ENCODE assay signal across 17 cellular contexts in genomic region chr18:79756826-79757225, GRCh38. TPM values are rescaled to one million over a fixed set of nuclear protein-coding genes. Genes with fewer than 3 reads are reported as not detected.
A peak's percentile ranks its signal among the peaks of the same experiment; 100 is the strongest.
DNase-seq lines count a peak whose midpoint lies in the region; ATAC-seq, FAIRE-seq and TF ChIP-seq lines count a peak whose summit lies in the region.
"Had no signal": no experiment of that assay in that cellular context is flagged by ENCODE, and none has a peak within 500 bp of the region (broad histone marks: within the 10 kb centered on the region; RNA-seq: fewer than 3 reads in every experiment).

No MANE protein-coding gene starts in this region.

- WGBS in GM12878 (ENCODE audit: insufficient coverage, insufficient replicate concordance, low lambda C conversion rate, missing lambda C conversion rate): 94% methylated on average over 11 of the region's 11 CpGs
- 95 to 97% methylated on average over 8 to 11 of the region's 11 CpGs for WGBS in transverse colon (ENCODE audit: low coverage in 1 of 2), 2 donors

- no peak for FAIRE-seq in GM12878 (lab: Jason Lieb, UNC)
- FAIRE-seq: A549, GM18507 had no signal

- H3K4me3 ChIP-seq in RWPE2 (ENCODE audit: severe bottlenecking): no peak overlapping the region
- H3K4me3 ChIP-seq in GM12878: no peak overlapping the region
- no peak overlapping the region for H3K4me3 ChIP-seq in osteoblast (ENCODE audit: insufficient read depth, low read length)
- no peak overlapping the region for H3K4me3 ChIP-seq in transverse colon
- H3K4me3 ChIP-seq: A549, GM23338 had no signal

- TF ChIP-seq RAD21 in GM12878 (IDR thresholded peaks at IDR 0.05; ENCODE audit: insufficient read depth, low read depth, low read length): no peak

- TF ChIP-seq CTCF in RWPE2 (IDR thresholded peaks at IDR 0.05; ENCODE audit: poor library complexity, severe bottlenecking) (no peak), GM12878 (IDR thresholded peaks at IDR 0.05 in 2 of 3, conservative IDR thresholded peaks at IDR 0.05 in 1 of 3; ENCODE audit: control insufficient read depth in 2 of 3, extremely low read depth in 1 of 3, insufficient read depth in 1 of 3, low read depth in 3 of 3, low read length in 3 of 3) (no peak), osteoblast (IDR thresholded peaks at IDR 0.05; ENCODE audit: extremely low read depth, low read depth, low read length) (no peak), transverse colon (IDR thresholded peaks at IDR 0.05) (no peak)
- TF ChIP-seq CTCF in CD4-positive, alpha-beta T cell (IDR thresholded peaks at IDR 0.05): no peak

- intact Hi-C loops in GM12878 (cut with micrococcal nuclease; ENCODE audit: unreplicated experiment): no loop called here
- intact Hi-C loops in transverse colon (cut with DNase I; ENCODE audit: low total_unique reads): no loop called here
- intact Hi-C loops in CD4-positive, alpha-beta T cell (cut with DNase I, micrococcal nuclease): no loop called here

- H3K9me3 ChIP-seq in RWPE2 (ENCODE audit: severe bottlenecking) (no peaks in the 10 kb centered on the region), GM12878 (replicated peaks; ENCODE audit: control insufficient read depth, insufficient read depth, low read length) (no peaks in the 10 kb centered on the region), osteoblast (ENCODE audit: low read depth, low read length) (no peaks in the 10 kb centered on the region), transverse colon (no peaks in the 10 kb centered on the region)
- H3K9me3 ChIP-seq in CD4-positive, alpha-beta T cell (ENCODE audit: control insufficient read depth, low read length): peaks cover 20% of the 10 kb centered on the region
- H3K9me3 ChIP-seq: A549, BE2C, Caco-2 had no signal

- H3K27me3 Mint-ChIP-seq in CD4-positive, alpha-beta T cell: no peaks in the 10 kb centered on the region
- no peaks in the 10 kb centered on the region for H3K27me3 Mint-ChIP-seq in activated CD8-positive, alpha-beta memory T cell treated with anti-CD3 and anti-CD28 coated beads, Interleukin-2, amount 10 ng/mL, durations not matched to agents 7 days and 5 days

- no peak overlapping the region for H3K27ac Mint-ChIP-seq in CD4-positive, alpha-beta T cell
- H3K27ac Mint-ChIP-seq in activated CD8-positive, alpha-beta memory T cell treated with anti-CD3 and anti-CD28 coated beads, Interleukin-2, amount 10 ng/mL, durations not matched to agents 7 days and 5 days: no peak overlapping the region
- H3K27ac Mint-ChIP-seq: CD8-positive, alpha-beta T cell; GM23338 had no signal

- H3K9me3 Mint-ChIP-seq in CD4-positive, alpha-beta T cell: peaks cover 24% of the 10 kb centered on the region
- peaks cover 2% of the 10 kb centered on the region for H3K9me3 Mint-ChIP-seq in activated CD8-positive, alpha-beta memory T cell treated with anti-CD3 and anti-CD28 coated beads, Interleukin-2, amount 10 ng/mL, durations not matched to agents 7 days and 5 days (ENCODE audit: low read depth)

- no peak overlapping the region for H3K4me3 Mint-ChIP-seq in CD4-positive, alpha-beta T cell
- H3K4me3 Mint-ChIP-seq in activated CD8-positive, alpha-beta memory T cell treated with anti-CD3 and anti-CD28 coated beads, Interleukin-2, amount 10 ng/mL, durations not matched to agents 7 days and 5 days: no peak overlapping the region
- H3K4me3 Mint-ChIP-seq: CD8-positive, alpha-beta T cell; GM23338 had no signal

- ATAC-seq in RWPE2 (ENCODE audit: low read depth) (no peak), GM12878 (no peak), HG03432 (IDR thresholded peaks at IDR 0.05; ENCODE audit: unreplicated experiment) (no peak)
- no peak for ATAC-seq in CD4-positive, alpha-beta T cell (ENCODE audit: poor library complexity)
- no peak for ATAC-seq in activated CD8-positive, alpha-beta memory T cell treated with anti-CD3 and anti-CD28 coated beads, Interleukin-2, amount 10 ng/mL, durations not matched to agents 7 days and 5 days
- ATAC-seq: A549; CD8-positive, alpha-beta T cell; GM23338 had no signal

- SMC1A ChIA-PET in GM12878 (lab: Charles Lee; ENCODE audit: uncharacterized antibody, unreplicated experiment): interaction anchor here (0.6 kb wide), 1 partner anchor 278 kb away, joined by 3 read pairs; the partner anchor contains the start of gene RBFA

- H3K27ac ChIP-seq in RWPE2 (ENCODE audit: poor library complexity, severe bottlenecking): no peak overlapping the region
- H3K27ac ChIP-seq in GM12878 (ENCODE audit: control insufficient read depth, insufficient read depth): no peak overlapping the region
- no peak overlapping the region for H3K27ac ChIP-seq in osteoblast (ENCODE audit: low read depth, low read length)
- H3K27ac ChIP-seq in transverse colon: no peak overlapping the region
- H3K27ac ChIP-seq in CD4-positive, alpha-beta T cell (ENCODE audit: low read depth, low read length): no peak overlapping the region
- H3K27ac ChIP-seq: A549, C4-2B had no signal

- in situ Hi-C loops in GM12878 (cut with MboI): no loop called here
- in situ Hi-C loops in transverse colon (cut with MboI; ENCODE audit: low pct_ligation_motif_present in 1 of 4, low pct_unique_long_range_greater_than_20kb in 1 of 4, low sequenced_read_pairs in 3 of 4): no loop called here

- H4K20me1 ChIP-seq in GM12878 (ENCODE audit: control insufficient read depth, insufficient read depth): no peaks in the 10 kb centered on the region
- H4K20me1 ChIP-seq in osteoblast (ENCODE audit: insufficient read depth, low read length): peaks cover 4% of the 10 kb centered on the region

- H3K36me3 Mint-ChIP-seq in CD4-positive, alpha-beta T cell (ENCODE audit: low read depth): peaks cover 72% of the 10 kb centered on the region
- peaks cover 53% of the 10 kb centered on the region for H3K36me3 Mint-ChIP-seq in activated CD8-positive, alpha-beta memory T cell treated with anti-CD3 and anti-CD28 coated beads, Interleukin-2, amount 10 ng/mL, durations not matched to agents 7 days and 5 days

- CTCF ChIA-PET in GM12878 (lab: Yijun Ruan, JAX): no interaction called here
- CTCF ChIA-PET in CD4-positive, alpha-beta T cell (lab: Charles Lee): no interaction called here
- CTCF ChIA-PET in activated CD8-positive, alpha-beta memory T cell treated with anti-CD3 and anti-CD28 coated beads, Interleukin-2, amount 10 ng/mL, durations not matched to agents 7 days and 5 days (lab: Charles Lee): no interaction called here

- H3K27me3 ChIP-seq in RWPE2 (ENCODE audit: insufficient read depth, poor library complexity, severe bottlenecking) (no peaks in the 10 kb centered on the region), GM12878 (replicated peaks in 1 of 2; ENCODE audit: control insufficient read depth in 2 of 2, insufficient read depth in 2 of 2, low read length in 1 of 2) (no peaks in the 10 kb centered on the region), osteoblast (ENCODE audit: insufficient read depth, low read length) (no peaks in the 10 kb centered on the region), transverse colon (no peaks in the 10 kb centered on the region)
- H3K27me3 ChIP-seq in CD4-positive, alpha-beta T cell (ENCODE audit: control insufficient read depth, insufficient read depth, low read length): no peaks in the 10 kb centered on the region
- H3K27me3 ChIP-seq: BE2C had no signal

- H3K36me3 ChIP-seq in RWPE2 (ENCODE audit: low read depth) (peaks cover 15% of the 10 kb centered on the region), GM12878 (ENCODE audit: control insufficient read depth in 2 of 2, insufficient read depth in 2 of 2, low read length in 1 of 2) (peaks cover 10 to 12% of the 10 kb centered on the region in 2 experiments), osteoblast (ENCODE audit: insufficient read depth, low read length) (peaks cover 15% of the 10 kb centered on the region), transverse colon (peaks cover 0 to 19% (median 9%) of the 10 kb centered on the region in 4 donors)
- H3K36me3 ChIP-seq: BE2C had no signal

- DNase-seq in RWPE2 (ENCODE audit: low spot score): peak; percentile 16
- no peak for DNase-seq in GM12878 (ENCODE audit: low read depth, low spot score)
- DNase-seq in osteoblast (ENCODE audit: insufficient read length, low spot score, missing footprints): peak; percentile 47
- peak; percentile 3 for DNase-seq in transverse colon
- no peak for DNase-seq in CD4-positive, alpha-beta T cell
- DNase-seq in activated CD8-positive, alpha-beta memory T cell treated with anti-CD3 and anti-CD28 coated beads, Interleukin-2, amount 10 ng/mL, durations not matched to agents 7 days and 5 days: no peak
- DNase-seq: BE2C; Caco-2; CD8-positive, alpha-beta T cell; DMS 273 treated with DMSO at 0.1 percent for 48 hours; IMR-90 had no signal

- POLR2A ChIA-PET in GM12878 (lab: Charles Lee): no interaction called here
- POLR2A ChIA-PET in CD4-positive, alpha-beta T cell (lab: Charles Lee): no interaction called here

- H3K4me2 ChIP-seq in GM12878 (ENCODE audit: control insufficient read depth, insufficient read depth): no peak overlapping the region
- no peak overlapping the region for H3K4me2 ChIP-seq in osteoblast (ENCODE audit: insufficient read depth, low read length)
- H3K4me2 ChIP-seq: A549, GM23338 had no signal

- H2AFZ ChIP-seq in GM12878 (ENCODE audit: control insufficient read depth, low read depth, low read length) (no peak overlapping the region), osteoblast (ENCODE audit: low read length) (no peak overlapping the region)
- H2AFZ ChIP-seq: GM23338 had no signal

- H3K4me1 ChIP-seq in RWPE2 (ENCODE audit: insufficient read depth, poor library complexity, severe bottlenecking) (no peaks in the 10 kb centered on the region), GM12878 (ENCODE audit: control insufficient read depth, insufficient read depth, low read length) (no peaks in the 10 kb centered on the region), osteoblast (ENCODE audit: insufficient read depth, low read length) (no peaks in the 10 kb centered on the region), transverse colon (peaks cover 0 to 2% (median 0%) of the 10 kb centered on the region in 4 donors)
- H3K4me1 ChIP-seq: A549, BE2C, Caco-2 had no signal

- TF ChIP-seq EP300 in GM12878 (IDR thresholded peaks at IDR 0.05; ENCODE audit: borderline replicate concordance in 1 of 2, control insufficient read depth in 1 of 2, low read depth in 2 of 2, low read length in 2 of 2): no peak
- TF ChIP-seq EP300 in transverse colon (IDR thresholded peaks at IDR 0.05; ENCODE audit: low read depth): no peak

- no peak overlapping the region for H3K9ac ChIP-seq in GM12878 (ENCODE audit: control insufficient read depth, insufficient read depth, low read length)

- no TSS peak for BruUV-seq in GM12878 (replicated peaks; lab: Mats Ljungman, UMichigan)

- RAD21 ChIA-PET in GM12878 (lab: Charles Lee; ENCODE audit: unreplicated experiment): no interaction called here

- no peak for TF ChIP-seq POLR2A in GM12878 (IDR thresholded peaks at IDR 0.05; ENCODE audit: low read depth, low read length)
- no peak for TF ChIP-seq POLR2A in transverse colon (IDR thresholded peaks at IDR 0.05)

- H3K4me1 Mint-ChIP-seq in CD4-positive, alpha-beta T cell (ENCODE audit: low read depth): no peaks in the 10 kb centered on the region
- no peaks in the 10 kb centered on the region for H3K4me1 Mint-ChIP-seq in activated CD8-positive, alpha-beta memory T cell treated with anti-CD3 and anti-CD28 coated beads, Interleukin-2, amount 10 ng/mL, durations not matched to agents 7 days and 5 days
- H3K4me1 Mint-ChIP-seq: GM23338 had no signal

- H3K79me2 ChIP-seq in GM12878 (ENCODE audit: control insufficient read depth, insufficient read depth, low read length) (no peaks in the 10 kb centered on the region), osteoblast (ENCODE audit: insufficient read depth, low read length) (no peaks in the 10 kb centered on the region)

RNA-seq across cellular contexts. Expression of gene KCNG2, which starts 40.9 kb away (rescaled TPM):
- not detected in 2 replicates for total RNA-seq in GM12878 (2013; cell fraction: nucleolus; rRNA removed)
- total RNA-seq in GM12878 (2014; rRNA removed) (0.23 TPM in 1 of 2 replicates, not detected in the other), GM12878 (2014; rRNA removed; fragmentation: Illumina TruSeq; extraction: Trizol) (not detected in 2 replicates), GM12878 (2021) (not detected in 2 replicates), osteoblast (not detected in 2 replicates), transverse colon (1 to 10 TPM in 1 of 4 donors, under 1 TPM in 1, not detected in 2; 0.41 to 6.7 TPM)
- not detected for polyA plus RNA-seq in GM12878 (2011; ENCODE audit: low read depth)
- polyA plus RNA-seq in GM12878 (2011; rRNA removed) (not detected in 2 replicates), GM12878 (2014; fragmentation: Illumina TruSeq; extraction: Trizol) (not detected in 2 replicates), GM12878 (2014; fragmentation: Nextera tagmentation; extraction: Ambion mirVana) (not detected), GM12878 (2014; rRNA removed) (not detected in 2 replicates), GM12878 (2016; fragmentation: Nextera tagmentation; extraction: Ambion mirVana) (under 1 TPM in 1 of 2 experiments, not detected in 1; 0.20 TPM)
- polyA plus RNA-seq in GM12878 (2011; cell fraction: cytosol; rRNA removed): not detected in 2 replicates
- polyA plus RNA-seq in GM12878 (2011; cell fraction: nucleus; rRNA removed): not detected in 2 replicates
- 0.22 and 0.30 TPM in 2 replicates for polyA plus RNA-seq in GM12878 (2012)
- polyA minus RNA-seq in GM12878 (2011; rRNA and poly(A)+ RNA removed): not detected in 2 replicates
- not detected in 2 replicates for polyA minus RNA-seq in GM12878 (2011; cell fraction: cytosol; rRNA and poly(A)+ RNA removed)
- not detected in 2 replicates for polyA minus RNA-seq in GM12878 (2011; cell fraction: nucleus; rRNA and poly(A)+ RNA removed)
- not detected for total RNA-seq in CD4-positive, alpha-beta T cell
- not detected for total RNA-seq in activated CD8-positive, alpha-beta memory T cell treated with anti-CD3 and anti-CD28 coated beads, Interleukin-2, amount 10 ng/mL, durations not matched to agents 7 days and 5 days
- total RNA-seq: Caco-2; CD8-positive, alpha-beta T cell; Daoy; IMR-90 had no signal
- polyA plus RNA-seq: A549, IMR-90 had no signal

Comparison
In these comparisons a context has a peak if more than half of its experiments do, and no peak if none do; other contexts are left out.
1. DNase-seq: peak in RWPE2 (single experiment), osteoblast (single experiment) and transverse colon (single experiment); none in GM12878 (single experiment), CD4-positive, alpha-beta T cell (0 of 10) and activated CD8-positive, alpha-beta memory T cell treated with anti-CD3 and anti-CD28 coated beads, Interleukin-2, amount 10 ng/mL, durations not matched to agents 7 days and 5 days (single experiment).